8 cellular contexts compared by ENCODE assay signal in genomic region chrX:136910565-136911040, GRCh38. TPM values are rescaled to one million over a fixed set of nuclear protein-coding genes. Genes with fewer than 3 reads are reported as not detected.
DNase-seq lines count a peak whose midpoint lies in the region; ATAC-seq and TF ChIP-seq lines count a peak whose summit lies in the region.

No MANE protein-coding gene starts in this region.

- H3K4me2 ChIP-seq in Karpas-422 (ENCODE audit: low read depth, low read length, poor library complexity, severe bottlenecking), result peak overlapping the region; percentile 86

- no peaks in the 10 kb centered on the region for H3K36me3 ChIP-seq in CD4-positive, alpha-beta memory T cell (ENCODE audit: insufficient read depth, low read length)
- H3K36me3 ChIP-seq in Karpas-422 (ENCODE audit: insufficient read depth, low read length) (no peaks in the 10 kb centered on the region), neutrophil (no peaks in the 10 kb centered on the region)

- CTCF ChIA-PET in CD4-positive, alpha-beta memory T cell (lab: Charles Lee; ENCODE audit: partially characterized antibody), result no interaction called here

- peak overlapping the region in 6 of 7 donors; percentile 80 to 97 (median 94) for H3K27ac Mint-ChIP-seq in CD4-positive, alpha-beta memory T cell

- peak overlapping the region; percentile 90 for H3K27ac ChIP-seq in CD4-positive, alpha-beta memory T cell (ENCODE audit: low read depth, low read length)
- H3K27ac ChIP-seq in Karpas-422 (ENCODE audit: low read length), result no peak overlapping the region
- H3K27ac ChIP-seq in dorsolateral prefrontal cortex, result peak overlapping the region in 6 of 59 donors; percentile 1 to 67 (median 45)
- H3K27ac ChIP-seq in neutrophil, result peak overlapping the region; percentile 71

- no peaks in the 10 kb centered on the region for H3K9me2 ChIP-seq in Karpas-422 (replicated peaks; ENCODE audit: insufficient read depth, low read length)

- no peaks in the 10 kb centered on the region for H3K9me3 ChIP-seq in CD4-positive, alpha-beta memory T cell (ENCODE audit: control insufficient read depth in 1 of 2, low read length in 2 of 2)
- H3K9me3 ChIP-seq in Karpas-422 (ENCODE audit: low read length) (no peaks in the 10 kb centered on the region), neutrophil (no peaks in the 10 kb centered on the region)

- H3K4me1 Mint-ChIP-seq in CD4-positive, alpha-beta memory T cell, result peaks cover 8 to 22% (median 11%) of the 10 kb centered on the region in 4 donors

- H3K4me1 ChIP-seq in CD4-positive, alpha-beta memory T cell (ENCODE audit: insufficient read depth, low read length), result peaks cover 7% of the 10 kb centered on the region
- H3K4me1 ChIP-seq in Karpas-422 (ENCODE audit: low read length) (peaks cover 13% of the 10 kb centered on the region), neutrophil (ENCODE audit: control insufficient read depth in 1 of 2, insufficient read depth in 1 of 2, low read depth in 1 of 2, low read length in 1 of 2) (peaks cover 0 to 5% of the 10 kb centered on the region in 2 experiments)

- peaks cover 0 to 2% of the 10 kb centered on the region in 2 donors for H3K36me3 Mint-ChIP-seq in CD4-positive, alpha-beta memory T cell

- no peak for ATAC-seq in esophagus mucosa
- ATAC-seq in GM18868 (IDR thresholded peaks at IDR 0.05; ENCODE audit: unreplicated experiment), result no peak
- ATAC-seq in HG02610 (IDR thresholded peaks at IDR 0.05; ENCODE audit: unreplicated experiment), result no peak

- peaks cover 17% of the 10 kb centered on the region for H3K79me2 ChIP-seq in Karpas-422 (ENCODE audit: low read length)

- POLR2A ChIA-PET in CD4-positive, alpha-beta memory T cell (lab: Charles Lee; ENCODE audit: partially characterized antibody), result interaction anchor here (1.2 kb wide), 1 partner anchor 30 kb away, joined by 5 read pairs; the partner anchor contains the start of gene RBMX

- H3K27me3 Mint-ChIP-seq in CD4-positive, alpha-beta memory T cell, result no peaks in the 10 kb centered on the region

- H4K20me1 ChIP-seq in Karpas-422 (ENCODE audit: insufficient read depth, low read depth, low read length), result no peaks in the 10 kb centered on the region

- intact Hi-C loops in CD4-positive, alpha-beta memory T cell (cut with micrococcal nuclease), result no loop called here
- intact Hi-C loops in dorsolateral prefrontal cortex (cut with DNase I), result loop anchor here in 1 of 2 donors (1.0 kb wide), 1 partner anchor 30 kb away; the partner anchor contains the start of gene RBMX

- H3K4me3 Mint-ChIP-seq in CD4-positive, alpha-beta memory T cell, result peak overlapping the region; percentile 88 to 96 (median 94)

- no peaks in the 10 kb centered on the region for H3K27me3 ChIP-seq in CD4-positive, alpha-beta memory T cell (ENCODE audit: insufficient read depth, low read length)
- H3K27me3 ChIP-seq in Karpas-422 (ENCODE audit: low read length) (no peaks in the 10 kb centered on the region), dorsolateral prefrontal cortex (peaks cover 0 to 38% (median 3%) of the 10 kb centered on the region in 45 donors), neutrophil (no peaks in the 10 kb centered on the region)

- peak overlapping the region; percentile 79 for H3K9ac ChIP-seq in Karpas-422 (ENCODE audit: low read length)

- no peaks in the 10 kb centered on the region for H3K9me3 Mint-ChIP-seq in CD4-positive, alpha-beta memory T cell

- H3K4me3 ChIP-seq in CD4-positive, alpha-beta memory T cell (ENCODE audit: low read length in 2 of 2), result peak overlapping the region; percentile 61 to 83
- H3K4me3 ChIP-seq in Karpas-422 (ENCODE audit: low read length) (peak overlapping the region; percentile 73), dorsolateral prefrontal cortex (peak overlapping the region in 46 of 59 donors; percentile 5 to 77 (median 67)), neutrophil (ENCODE audit: low read depth in 1 of 2, low read length in 1 of 2) (peak overlapping the region in 1 of 2 experiments; percentile 77)

- H2AFZ ChIP-seq in Karpas-422 (ENCODE audit: low read length), result 0 out of 2 replicates have a peak overlapping the region, but pooled peaks have one; percentile 70

- no peak for TF ChIP-seq CTCF in dorsolateral prefrontal cortex (IDR thresholded peaks at IDR 0.05 in 54 of 56, conservative IDR thresholded peaks at IDR 0.05 in 2 of 56; ENCODE audit: low read depth in 1 of 56, partially characterized antibody in 56 of 56)
- no peak for TF ChIP-seq CTCF in neutrophil (IDR thresholded peaks at IDR 0.05)

- DNase-seq in CD4-positive, alpha-beta memory T cell, result no peak
- no peak for DNase-seq in Karpas-422
- DNase-seq in dorsolateral prefrontal cortex, result no peak
- DNase-seq in amygdala (lab: John Stamatoyannopoulos, UW), result no peak

RNA-seq across cellular contexts. Expression of gene RBMX, which starts 30.1 kb away (rescaled TPM):
- total RNA-seq in CD4-positive, alpha-beta memory T cell, result 100 to 1,000 TPM; 239 to 246 TPM
- polyA plus RNA-seq in CD4-positive, alpha-beta memory T cell, result 100 to 1,000 TPM; 183 to 244 TPM
- total RNA-seq in Karpas-422 (2014; rRNA removed; shearing (Covaris generic); ENCODE audit: low replicate concordance), result 186 and 263 TPM in 2 replicates
- total RNA-seq in dorsolateral prefrontal cortex, result 100 to 1,000 TPM in 114 of 120 experiments, 10 to 100 TPM in 6; 79.1 to 161 (median 117) TPM
- total RNA-seq in esophagus mucosa, result 103 TPM
